ENCODE assay signal across 9 cellular contexts in the genomic region with DNA sequence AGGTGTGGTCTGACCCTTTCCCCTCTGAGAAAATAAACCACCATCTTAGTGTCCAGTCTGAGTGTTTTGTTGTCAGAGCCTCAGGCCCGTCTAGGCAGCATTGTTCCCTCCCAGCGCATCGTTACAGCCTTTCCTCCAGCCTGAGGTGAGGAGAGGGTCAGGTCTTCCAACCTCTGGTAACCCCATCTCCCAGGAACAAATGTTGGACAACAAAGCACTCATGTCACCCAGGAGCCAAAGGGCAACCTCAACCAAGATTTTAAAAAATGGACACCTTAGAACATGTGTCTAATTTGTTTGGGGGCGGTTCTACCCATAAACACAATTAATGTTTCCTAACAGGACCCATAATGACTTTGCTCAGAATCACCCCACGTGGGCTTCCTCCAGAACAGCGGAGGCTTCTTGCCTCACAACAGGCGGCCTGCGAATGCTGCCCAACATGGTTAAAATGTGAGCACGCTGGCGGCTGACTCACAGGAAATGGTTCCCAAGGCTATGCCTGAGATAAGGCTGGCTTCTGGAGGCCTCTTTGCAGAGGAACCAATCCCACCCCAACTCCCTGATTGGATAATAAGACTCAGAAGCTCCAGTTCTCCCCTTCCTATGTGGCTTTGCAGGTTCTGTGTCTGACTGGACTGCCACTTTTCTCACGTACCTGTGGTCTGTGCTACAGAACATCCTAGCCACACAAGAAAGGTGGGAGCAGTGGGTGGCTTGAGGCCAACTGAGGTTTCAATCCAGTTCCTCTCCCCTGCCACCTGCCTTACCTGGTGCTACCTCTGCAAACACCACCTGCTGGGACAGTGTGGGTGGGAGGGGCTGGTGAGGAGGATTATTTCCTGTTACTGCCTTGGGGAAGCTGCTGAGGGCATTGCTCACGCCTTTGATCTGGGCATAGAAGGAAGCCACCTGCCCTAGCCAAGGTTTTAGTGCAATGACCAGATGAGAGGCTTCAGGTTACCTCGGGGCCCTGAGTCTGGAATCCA.
DNase-seq lines count a peak whose midpoint lies in the region; ATAC-seq and TF ChIP-seq lines count a peak whose summit lies in the region.
"Had no signal": no experiment of that assay in that cellular context is flagged by ENCODE, and none has a peak within 500 bp of the region (broad histone marks: within the 10 kb centered on the region; RNA-seq: fewer than 3 reads in every experiment).

No MANE protein-coding gene starts in this region.

- H3K27me3 ChIP-seq in HCT116 (ENCODE audit: insufficient read depth, low read length) (no peaks in the 10 kb centered on the region), heart right ventricle (no peaks in the 10 kb centered on the region)

- WGBS in heart right ventricle, 2 donors = 53 to 68% methylated on average over 13 of the region's 13 CpGs

- H3K9me2 ChIP-seq in HCT116 (ENCODE audit: insufficient read depth) = no peaks in the 10 kb centered on the region

- peak overlapping the region; percentile 48 for H3K9ac ChIP-seq in HCT116 (ENCODE audit: low read length)

- DNase-seq in HCT116 (ENCODE audit: low read depth, low spot score) (peak; percentile 94), NOMO-1 (lab: John Stamatoyannopoulos, UW; ENCODE audit: unreplicated experiment in 2 of 2) (peak; percentile 88 to 92), heart right ventricle (peak; percentile 56 to 72), GOT3 (lab: John Stamatoyannopoulos, UW) (no peak)
- peak; percentile 77 to 81 for DNase-seq in activated T-cell treated with anti-CD3 and anti-CD28 coated beads, Interleukin-2, amount 50 U/mL, for 48 hours
- DNase-seq in stimulated activated CD4-positive, alpha-beta T cell treated with anti-CD3 and anti-CD28 coated beads, Interleukin-15, amount 100 ng/mL, for 24 hours = peak; percentile 71

- H4K20me1 ChIP-seq in HCT116 (ENCODE audit: insufficient read depth) = no peaks in the 10 kb centered on the region

- H3K36me3 ChIP-seq in HCT116 (ENCODE audit: control insufficient read depth in 1 of 2, insufficient read depth in 2 of 2, low read length in 2 of 2) (no peaks in the 10 kb centered on the region), heart right ventricle (no peaks in the 10 kb centered on the region)

- no peak for TF ChIP-seq RAD21 in HCT116 (IDR thresholded peaks at IDR 0.05; ENCODE audit: low read depth)

- peak overlapping the region; percentile 87 for H3K4me2 ChIP-seq in HCT116 (ENCODE audit: low read length)

- RAD21 ChIA-PET in HCT116 (lab: Charles Lee; ENCODE audit: low non-redundant PET in 1 of 2, low total read pairs in 2 of 2, uncharacterized antibody in 2 of 2, unreplicated experiment in 2 of 2) = interaction anchor here in 1 of 2 experiments (0.6 kb wide), 1 partner anchor 104 kb away, joined by 4 read pairs; no protein-coding TSS in a partner anchor

- H3K9me3 ChIP-seq in HCT116 (ENCODE audit: control insufficient read depth in 1 of 2, insufficient read depth in 1 of 2, low read depth in 1 of 2, low read length in 2 of 2) (no peaks in the 10 kb centered on the region), heart right ventricle (no peaks in the 10 kb centered on the region)

- no peaks in the 10 kb centered on the region for H3K79me2 ChIP-seq in HCT116 (ENCODE audit: insufficient read depth, low read length)

- H2AFZ ChIP-seq in HCT116 (ENCODE audit: low read depth, low read length, poor library complexity, severe bottlenecking) = peak overlapping the region; percentile 10

- CTCF ChIA-PET in HCT116 (lab: Charles Lee) = interaction anchor here (1.3 kb wide), 1 partner anchor 311 kb away, joined by 4 read pairs; no protein-coding TSS in a partner anchor

- TSS peak; percentile 98 for BruUV-seq in HCT116 (replicated peaks; lab: Mats Ljungman, UMichigan)

- H3K4me3 ChIP-seq in HCT116 (replicated peaks in 1 of 2; ENCODE audit: low read depth in 1 of 2, low read length in 2 of 2) (peak overlapping the region in 1 of 2 experiments; percentile 16; a peak in 2 of 4 replicates), heart right ventricle (no peak overlapping the region)
- H3K4me3 ChIP-seq: SK-N-MC had no signal

- H3K4me1 ChIP-seq in HCT116 (ENCODE audit: control insufficient read depth in 1 of 2, insufficient read depth in 2 of 2, low read length in 2 of 2) (peaks cover 54 to 66% of the 10 kb centered on the region in 2 experiments), heart right ventricle (peaks cover 8 to 66% (median 48%) of the 10 kb centered on the region in 9 donors)

- peak; percentile 88 for ATAC-seq in HCT116
- ATAC-seq in heart right ventricle = peak; percentile 62 to 88 (median 78)
- no peak for ATAC-seq in GM18870 (IDR thresholded peaks at IDR 0.05; ENCODE audit: unreplicated experiment)
- no peak for ATAC-seq in GM18873 (IDR thresholded peaks at IDR 0.05; ENCODE audit: low FRiP score, unreplicated experiment)

- H3K27ac ChIP-seq in HCT116 (ENCODE audit: low read depth, low read length) (peak overlapping the region; percentile 97), heart right ventricle (peak overlapping the region in 7 of 10 donors; percentile 28 to 81 (median 42))
- H3K27ac ChIP-seq: SK-N-MC had no signal

- POLR2A ChIA-PET in HCT116 (lab: Charles Lee) = interaction anchor here (1.0 kb wide), 1 partner anchor 11 kb away, joined by 4 read pairs; no protein-coding TSS in a partner anchor

- intact Hi-C loops in HCT116 (cut with micrococcal nuclease) (loop anchor here (10.0 kb wide), 1 partner anchor 310 kb away; no protein-coding TSS in a partner anchor), heart right ventricle (cut with DNase I) (loop anchor here in 3 of 10 donors (5.0 to 10.0 kb wide), 3 partner anchors 107 to 110 kb away; a partner anchor contains a TSS)

- no peak for TF ChIP-seq CTCF in HCT116 (IDR thresholded peaks at IDR 0.05 in 2 of 3, conservative IDR thresholded peaks at IDR 0.05 in 1 of 3; ENCODE audit: borderline replicate concordance in 1 of 3, insufficient read depth in 1 of 3, low read depth in 2 of 3, low read length in 2 of 3)
- TF ChIP-seq CTCF in heart right ventricle (IDR thresholded peaks at IDR 0.05) = no peak

- peak; percentile 40 for TF ChIP-seq POLR2A in HCT116 (IDR thresholded peaks at IDR 0.05; ENCODE audit: borderline replicate concordance, extremely low read depth, insufficient read depth, insufficient read length)

TF ChIP-seq in HCT116, 20 proteins besides CTCF, POLR2A, EP300 and RAD21:
- TF ChIP-seq TCF7L2 (IDR thresholded peaks at IDR 0.05; ENCODE audit: borderline replicate concordance, extremely low read depth, insufficient read depth, insufficient read length) (peak; percentile 99), FOSL1 (IDR thresholded peaks at IDR 0.05; ENCODE audit: low read depth) (no peak), EZH2 (IDR thresholded peaks at IDR 0.05) (no peak), ELF1 (IDR thresholded peaks at IDR 0.05; ENCODE audit: borderline replicate concordance, low read depth) (no peak), YY1 (IDR thresholded peaks at IDR 0.05; ENCODE audit: extremely low read depth, insufficient replicate concordance, low read depth, low read length) (peak; percentile 72)
- TF ChIP-seq, protein P1, sequence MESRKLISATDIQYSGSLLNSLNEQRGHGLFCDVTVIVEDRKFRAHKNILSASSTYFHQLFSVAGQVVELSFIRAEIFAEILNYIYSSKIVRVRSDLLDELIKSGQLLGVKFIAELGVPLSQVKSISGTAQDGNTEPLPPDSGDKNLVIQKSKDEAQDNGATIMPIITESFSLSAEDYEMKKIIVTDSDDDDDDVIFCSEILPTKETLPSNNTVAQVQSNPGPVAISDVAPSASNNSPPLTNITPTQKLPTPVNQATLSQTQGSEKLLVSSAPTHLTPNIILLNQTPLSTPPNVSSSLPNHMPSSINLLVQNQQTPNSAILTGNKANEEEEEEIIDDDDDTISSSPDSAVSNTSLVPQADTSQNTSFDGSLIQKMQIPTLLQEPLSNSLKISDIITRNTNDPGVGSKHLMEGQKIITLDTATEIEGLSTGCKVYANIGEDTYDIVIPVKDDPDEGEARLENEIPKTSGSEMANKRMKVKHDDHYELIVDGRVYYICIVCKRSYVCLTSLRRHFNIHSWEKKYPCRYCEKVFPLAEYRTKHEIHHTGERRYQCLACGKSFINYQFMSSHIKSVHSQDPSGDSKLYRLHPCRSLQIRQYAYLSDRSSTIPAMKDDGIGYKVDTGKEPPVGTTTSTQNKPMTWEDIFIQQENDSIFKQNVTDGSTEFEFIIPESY (IDR thresholded peaks at IDR 0.05; ENCODE audit: extremely low read depth, insufficient replicate concordance, low read length) = peak; percentile 19
- TF ChIP-seq, protein P2, sequence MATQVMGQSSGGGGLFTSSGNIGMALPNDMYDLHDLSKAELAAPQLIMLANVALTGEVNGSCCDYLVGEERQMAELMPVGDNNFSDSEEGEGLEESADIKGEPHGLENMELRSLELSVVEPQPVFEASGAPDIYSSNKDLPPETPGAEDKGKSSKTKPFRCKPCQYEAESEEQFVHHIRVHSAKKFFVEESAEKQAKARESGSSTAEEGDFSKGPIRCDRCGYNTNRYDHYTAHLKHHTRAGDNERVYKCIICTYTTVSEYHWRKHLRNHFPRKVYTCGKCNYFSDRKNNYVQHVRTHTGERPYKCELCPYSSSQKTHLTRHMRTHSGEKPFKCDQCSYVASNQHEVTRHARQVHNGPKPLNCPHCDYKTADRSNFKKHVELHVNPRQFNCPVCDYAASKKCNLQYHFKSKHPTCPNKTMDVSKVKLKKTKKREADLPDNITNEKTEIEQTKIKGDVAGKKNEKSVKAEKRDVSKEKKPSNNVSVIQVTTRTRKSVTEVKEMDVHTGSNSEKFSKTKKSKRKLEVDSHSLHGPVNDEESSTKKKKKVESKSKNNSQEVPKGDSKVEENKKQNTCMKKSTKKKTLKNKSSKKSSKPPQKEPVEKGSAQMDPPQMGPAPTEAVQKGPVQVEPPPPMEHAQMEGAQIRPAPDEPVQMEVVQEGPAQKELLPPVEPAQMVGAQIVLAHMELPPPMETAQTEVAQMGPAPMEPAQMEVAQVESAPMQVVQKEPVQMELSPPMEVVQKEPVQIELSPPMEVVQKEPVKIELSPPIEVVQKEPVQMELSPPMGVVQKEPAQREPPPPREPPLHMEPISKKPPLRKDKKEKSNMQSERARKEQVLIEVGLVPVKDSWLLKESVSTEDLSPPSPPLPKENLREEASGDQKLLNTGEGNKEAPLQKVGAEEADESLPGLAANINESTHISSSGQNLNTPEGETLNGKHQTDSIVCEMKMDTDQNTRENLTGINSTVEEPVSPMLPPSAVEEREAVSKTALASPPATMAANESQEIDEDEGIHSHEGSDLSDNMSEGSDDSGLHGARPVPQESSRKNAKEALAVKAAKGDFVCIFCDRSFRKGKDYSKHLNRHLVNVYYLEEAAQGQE (IDR thresholded peaks at IDR 0.05; ENCODE audit: low read depth) = no peak

Comparison
In these comparisons a context has a peak if more than half of its experiments do, and no peak if none do; other contexts are left out.
1. ATAC-seq: peak in HCT116 (single experiment) and heart right ventricle (8 of 8); none in GM18870 (single experiment) and GM18873 (single experiment).